ENCODE assay signal across 8 cellular contexts in the genomic region with DNA sequence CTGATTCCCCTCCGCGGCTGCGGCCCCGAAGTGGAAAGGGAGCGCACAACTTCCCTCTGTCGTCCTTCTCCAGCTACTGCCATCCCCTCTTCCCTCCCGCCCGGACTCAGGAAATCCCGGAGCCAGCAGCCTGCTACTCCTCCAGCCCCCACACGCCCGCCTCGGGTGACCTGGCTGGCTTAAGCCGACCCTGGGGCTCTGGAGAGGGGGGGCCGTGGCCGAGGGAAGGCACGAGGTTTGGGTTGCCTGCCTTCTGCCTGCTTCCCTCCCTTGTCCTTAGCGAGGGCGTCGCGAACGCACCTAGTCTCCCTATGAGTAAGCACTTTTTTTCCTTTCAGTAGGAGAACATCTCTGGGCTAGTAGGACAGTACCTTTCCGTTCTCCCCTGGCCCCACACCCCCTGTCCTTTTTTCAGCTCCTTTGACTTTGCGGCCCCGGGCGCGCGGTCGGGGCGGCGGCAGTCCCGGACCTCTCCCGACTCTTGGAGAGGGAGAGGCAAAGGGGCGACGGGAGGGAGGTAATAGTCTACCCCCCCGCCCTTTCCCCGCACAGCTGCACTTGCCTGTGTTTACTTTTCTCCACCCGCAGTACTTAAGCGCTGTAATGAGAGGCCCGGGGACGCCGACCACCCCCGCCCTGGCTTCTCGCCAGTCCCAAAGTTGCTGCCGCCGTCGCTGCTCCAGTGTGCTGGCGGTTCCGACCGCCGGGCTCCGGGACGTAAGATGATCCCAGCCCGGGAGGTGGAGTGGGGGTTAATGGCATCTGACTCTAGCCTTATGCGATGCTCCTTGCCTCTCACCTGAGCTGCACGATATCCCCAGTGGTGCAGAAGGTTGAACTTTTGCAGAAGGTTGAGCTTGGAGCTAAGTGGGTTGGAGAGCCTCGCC. TPM values are rescaled to one million over a fixed set of nuclear protein-coding genes. Genes with fewer than 3 reads are reported as not detected.
DNase-seq lines count a peak whose midpoint lies in the region; ATAC-seq and TF ChIP-seq lines count a peak whose summit lies in the region.

No MANE protein-coding gene starts in this region.

- H3K4me2 ChIP-seq in neural cell (ENCODE audit: low read length), result peak overlapping the region; percentile 44

- peak; percentile 36 for ATAC-seq in GM19035 (IDR thresholded peaks at IDR 0.05; ENCODE audit: unreplicated experiment)
- no peak for ATAC-seq in GM21526 (IDR thresholded peaks at IDR 0.05; ENCODE audit: low FRiP score, unreplicated experiment)

- peak overlapping the region; percentile 9 for H3K9ac ChIP-seq in neural cell (ENCODE audit: low read length)

- no peak for TF ChIP-seq RAD21 in neural cell (conservative IDR thresholded peaks at IDR 0.05)

- H3K27ac ChIP-seq in neural cell (ENCODE audit: low read length), result no peak overlapping the region

- peaks cover 19% of the 10 kb centered on the region for H3K27me3 ChIP-seq in neural cell (ENCODE audit: insufficient read depth, low read depth, low read length)

- H3K79me2 ChIP-seq in neural cell (replicated peaks; ENCODE audit: insufficient read depth, low read length), result no peaks in the 10 kb centered on the region

- peak; percentile 14 for TF ChIP-seq CTCF in AG09319 (IDR thresholded peaks at IDR 0.05; ENCODE audit: low read depth, low read length)
- TF ChIP-seq CTCF in LNCaP clone FGC (IDR thresholded peaks at IDR 0.05; ENCODE audit: control insufficient read depth, extremely low read depth, insufficient read depth), result no peak
- no peak for TF ChIP-seq CTCF in WI38 (IDR thresholded peaks at IDR 0.05; ENCODE audit: low read depth, low read length)
- TF ChIP-seq CTCF in foreskin fibroblast (IDR thresholded peaks at IDR 0.05; ENCODE audit: low read depth, low read length), result no peak
- no peak for TF ChIP-seq CTCF in neural cell (IDR thresholded peaks at IDR 0.05; ENCODE audit: poor library complexity, severe bottlenecking)

- no peaks in the 10 kb centered on the region for H3K9me3 ChIP-seq in neural cell (ENCODE audit: low read length)

- H3F3A ChIP-seq in neural cell (ENCODE audit: insufficient read depth, low read length, poor library complexity, severe bottlenecking), result no peaks in the 10 kb centered on the region

- H3K4me3 ChIP-seq in LNCaP clone FGC (ENCODE audit: low read depth, low read length) (peak overlapping the region; percentile 61), WI38 (ENCODE audit: low read depth, low read length) (peak overlapping the region; percentile 70), foreskin fibroblast (ENCODE audit: low read depth in 1 of 2, low read length in 2 of 2) (peak overlapping the region; percentile 74 to 78), neural cell (ENCODE audit: low read length) (peak overlapping the region; percentile 68)

- no peaks in the 10 kb centered on the region for H3K36me3 ChIP-seq in neural cell (ENCODE audit: insufficient read depth, low read length)

- H2AFZ ChIP-seq in neural cell (ENCODE audit: low read depth, low read length), result no peak overlapping the region

- TF ChIP-seq EP300 in neural cell (conservative IDR thresholded peaks at IDR 0.05; ENCODE audit: poor library complexity, severe bottlenecking), result no peak

- H4K20me1 ChIP-seq in neural cell (ENCODE audit: insufficient read depth), result no peaks in the 10 kb centered on the region

- H3K9me2 ChIP-seq in neural cell (ENCODE audit: insufficient read depth, low read length), result no peaks in the 10 kb centered on the region

- DNase-seq in AG09319 (ENCODE audit: extremely low read depth, low read depth) (no peak), LNCaP clone FGC (ENCODE audit: low read depth) (no peak), foreskin fibroblast (peak; percentile 27 to 69), HPDE6-E6E7 (ENCODE audit: extremely low spot score) (no peak)

TF ChIP-seq in neural cell, 6 proteins besides CTCF, POLR2A, EP300 and RAD21:
- TF ChIP-seq MXI1 (conservative IDR thresholded peaks at IDR 0.05; ENCODE audit: poor library complexity, severe bottlenecking) (no peak), REST (IDR thresholded peaks at IDR 0.05; ENCODE audit: borderline replicate concordance) (no peak), SMC3 (conservative IDR thresholded peaks at IDR 0.05; ENCODE audit: poor library complexity) (no peak), POLR2AphosphoS5 (IDR thresholded peaks at IDR 0.05) (no peak), EZH2 (IDR thresholded peaks at IDR 0.05; ENCODE audit: borderline replicate concordance, insufficient read depth, low read length, poor library complexity, severe bottlenecking) (no peak), TAF1 (IDR thresholded peaks at IDR 0.05; ENCODE audit: low read depth) (no peak)

RNA-seq across cellular contexts. Expression of gene PLS3, which starts 0.9 kb away (rescaled TPM):
- 3.8 and 8.0 TPM in 2 replicates for polyA plus RNA-seq in neural cell
- polyA minus RNA-seq in neural cell, result 2.5 and 2.9 TPM in 2 replicates

Comparison
In these comparisons a context has a peak if more than half of its experiments do, and no peak if none do; other contexts are left out.
1. DNase-seq: peak in foreskin fibroblast (2 of 2); none in AG09319 (single experiment), LNCaP clone FGC (single experiment) and HPDE6-E6E7 (single experiment).
2. Peak in every context shown above with its lines, with median percentiles within 50 percentile points of each other: H3K4me3 ChIP-seq.